In the genomic region with DNA sequence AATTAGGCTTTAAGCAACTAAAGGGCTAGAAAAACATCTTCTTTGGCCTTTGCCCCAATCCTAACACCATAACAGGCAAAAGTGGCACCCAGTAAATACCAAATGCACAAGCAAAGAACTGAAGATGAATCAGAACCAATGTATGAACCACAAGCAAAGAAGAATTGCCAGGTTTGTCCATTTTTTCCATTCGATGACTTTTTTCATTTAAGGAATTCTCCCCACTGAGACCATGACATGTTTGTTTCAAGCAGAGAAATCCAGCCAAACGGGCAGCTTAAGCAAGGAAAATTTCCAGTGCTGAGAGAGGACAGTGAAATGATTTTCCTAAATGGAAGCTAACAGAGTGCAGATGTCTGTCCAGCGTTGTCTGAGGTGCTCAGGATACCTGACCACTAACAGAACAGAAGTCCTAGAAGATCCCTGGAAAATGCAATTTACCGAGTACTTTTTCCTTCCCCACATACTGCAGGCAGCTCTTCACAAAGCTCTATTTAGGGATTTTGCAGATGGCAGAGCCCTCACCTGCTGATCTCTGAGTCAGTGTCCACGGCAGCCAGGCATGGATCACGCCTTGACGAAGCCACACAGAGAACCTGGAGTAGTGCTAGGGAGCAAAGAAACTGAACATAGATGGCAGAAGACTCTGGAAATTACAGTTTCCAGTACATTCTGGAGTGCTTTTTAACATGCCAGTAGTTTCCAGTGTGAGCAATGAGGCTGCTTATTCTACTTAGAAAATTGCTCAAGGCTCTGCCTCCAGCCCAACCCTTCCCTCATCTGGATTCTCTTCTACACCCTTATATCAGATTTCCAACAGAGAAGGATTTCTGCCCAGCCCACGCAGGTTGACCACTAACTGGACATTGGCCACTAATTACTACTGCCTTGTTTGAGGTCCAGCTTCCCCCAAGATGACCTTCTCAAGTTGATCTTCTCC, we compare ENCODE assay signal across 28 cellular contexts.
DNase-seq lines count a peak whose midpoint lies in the region; ATAC-seq and TF ChIP-seq lines count a peak whose summit lies in the region.
"Had no signal": no experiment of that assay in that cellular context is flagged by ENCODE, and none has a peak within 500 bp of the region (broad histone marks: within the 10 kb centered on the region; RNA-seq: fewer than 3 reads in every experiment).

No MANE protein-coding gene starts in this region.

- no peak overlapping the region for H3K4me3 ChIP-seq in fibroblast of mammary gland (ENCODE audit: control insufficient read depth, low read depth, low read length)
- H3K4me3 ChIP-seq: coronary artery, GM12878, pancreas, thoracic aorta, uterus had no signal

- TF ChIP-seq CTCF in fibroblast of mammary gland (conservative IDR thresholded peaks at IDR 0.05; ENCODE audit: control insufficient read depth, insufficient read depth, low read depth, low read length): no peak

- DNase-seq in Right ventricle myocardium inferior (ENCODE audit: missing footprints) (no peak), Right ventricle myocardium superior (no peak), M059J (ENCODE audit: low read depth) (peak; percentile 60), fibroblast of mammary gland (ENCODE audit: low read depth) (peak; percentile 65), sciatic nerve (ENCODE audit: low spot score) (no peak), NCI-H1436 (lab: John Stamatoyannopoulos, UW) (no peak), T-helper 2 cell (no peak)
- DNase-seq: 8988T; activated CD4-positive, alpha-beta T cell treated with anti-CD3 and anti-CD28 coated beads for 36 hours; activated T-cell treated with anti-CD3 and anti-CD28 coated beads for 4 hours; amygdala; CD8-positive, alpha-beta T cell; effector CD8-positive, alpha-beta T cell; H9; NCI-H1436 treated with DMSO at 0.1 percent for 48 hours; NCI-H2081 treated with DMSO at 0.1 percent for 48 hours; NCI-H345; pancreas; SIG-M5; stimulated activated CD4-positive, alpha-beta T cell treated with anti-CD3 and anti-CD28 coated beads, Interleukin-1b, Interleukin-23, amount 100 ng/mL, for 48 hours; stimulated activated naive CD8-positive, alpha-beta T cell treated with anti-CD3 and anti-CD28 coated beads, Interleukin-15, Interleukin-2, amounts not matched to agents 100 U/mL and 50 U/mL, for 24 hours; uterus had no signal

- ATAC-seq in Right ventricle myocardium inferior (peak; percentile 23), Right ventricle myocardium superior (ENCODE audit: poor library complexity) (no peak), sciatic nerve (peak; percentile 63), HG03196 (IDR thresholded peaks at IDR 0.05; ENCODE audit: unreplicated experiment) (no peak)
- ATAC-seq: activated CD4-positive, alpha-beta T cell treated with anti-CD3 and anti-CD28 coated beads for 36 hours; CD8-positive, alpha-beta T cell; foreskin keratinocyte; GM12878; HepG2; stimulated activated naive CD8-positive, alpha-beta T cell treated with anti-CD3 and anti-CD28 coated beads, Interleukin-15, Interleukin-2, amounts not matched to agents 100 U/mL and 50 U/mL, for 24 hours had no signal

- intact Hi-C loops in Right ventricle myocardium inferior (cut with DNase I) (no loop called here), Right ventricle myocardium superior (cut with DNase I) (no loop called here), sciatic nerve (cut with DNase I) (no loop called here)

Comparison
In these comparisons a context has a peak if more than half of its experiments do, and no peak if none do; other contexts are left out.
1. ATAC-seq: peak in Right ventricle myocardium inferior (single experiment) and sciatic nerve (single experiment); none in Right ventricle myocardium superior (single experiment) and HG03196 (single experiment).
2. DNase-seq: peak in M059J (single experiment) and fibroblast of mammary gland (single experiment); none in Right ventricle myocardium inferior (single experiment), Right ventricle myocardium superior (single experiment), sciatic nerve (single experiment), NCI-H1436 (single experiment) and T-helper 2 cell (0 of 5).